ENCODE assay signal across 17 cellular contexts in genomic region chr15:51908312-51908711, GRCh38.
DNase-seq lines count a peak whose midpoint lies in the region; ATAC-seq, FAIRE-seq and TF ChIP-seq lines count a peak whose summit lies in the region.
"Had no signal": no experiment of that assay in that cellular context is flagged by ENCODE, and none has a peak within 500 bp of the region (broad histone marks: within the 10 kb centered on the region; RNA-seq: fewer than 3 reads in every experiment).

No MANE protein-coding gene starts in this region.

- CTCF ChIA-PET in A673 (lab: Charles Lee), result interaction anchor here (0.7 kb wide), 2 partner anchors 83 to 171 kb away, joined by 4 to 7 read pairs; no protein-coding TSS in a partner anchor
- CTCF ChIA-PET in HepG2 (lab: Yijun Ruan, JAX; ENCODE audit: low intra/inter-chr PET ratio, low total read pairs), result no interaction called here

- no peak overlapping the region for H3K4me3 Mint-ChIP-seq in neural progenitor cell
- H3K4me3 Mint-ChIP-seq: CD4-positive, alpha-beta memory T cell; H9; T-helper 1 cell treated with Interleukin-12 subunit alpha and Interleukin-12 subunit beta and Interleukin-4 antibody, amounts not matched to agents 30 μg/mL and 1 μg/mL, for 36 hours had no signal

- WGBS in HepG2 (ENCODE audit: low lambda C conversion rate), result 96% methylated on average over 1 of the region's 1 CpG

- peaks cover 15% of the 10 kb centered on the region for H3K36me3 Mint-ChIP-seq in neural progenitor cell

- H3K4me1 ChIP-seq in A673 (ENCODE audit: insufficient read depth, low read length, poor library complexity, severe bottlenecking) (no peaks in the 10 kb centered on the region), HepG2 (ENCODE audit: insufficient read depth, low read length) (peaks cover 51% of the 10 kb centered on the region), neural progenitor cell (no peaks in the 10 kb centered on the region), SJCRH30 (no peaks in the 10 kb centered on the region)

- no peak for TF ChIP-seq RAD21 in HepG2 (CRISPR knock-in tag; IDR thresholded peaks at IDR 0.05)

- no peak for TF ChIP-seq CTCF in A673 (conservative IDR thresholded peaks at IDR 0.05; ENCODE audit: low read depth, low read length)
- TF ChIP-seq CTCF in bronchial epithelial cell (IDR thresholded peaks at IDR 0.05; ENCODE audit: insufficient read depth, low read length, severe bottlenecking), result no peak
- no peak for TF ChIP-seq CTCF in HepG2 (CRISPR knock-in tag; IDR thresholded peaks at IDR 0.05)
- no peak for TF ChIP-seq CTCF in neural progenitor cell (IDR thresholded peaks at IDR 0.05)

- H3K36me3 ChIP-seq in A673 (ENCODE audit: insufficient read depth, low read length, poor library complexity, severe bottlenecking) (peaks cover 45% of the 10 kb centered on the region), bronchial epithelial cell (ENCODE audit: control insufficient read depth, insufficient read depth, low read length) (peaks cover 15% of the 10 kb centered on the region), HepG2 (replicated peaks in 1 of 2; ENCODE audit: control insufficient read depth in 1 of 2, insufficient read depth in 2 of 2, low read length in 2 of 2) (peaks cover 4 to 12% of the 10 kb centered on the region in 2 experiments; a peak in 3 of 5 replicates), neural progenitor cell (peaks cover 11% of the 10 kb centered on the region), SJCRH30 (peaks cover 22% of the 10 kb centered on the region)
- H3K36me3 ChIP-seq: thyroid gland had no signal

- H3K4me2 ChIP-seq in HepG2 (ENCODE audit: low read depth, low read length), result no peak overlapping the region
- no peak overlapping the region for H3K4me2 ChIP-seq in neural progenitor cell

- intact Hi-C loops in A673 (cut with micrococcal nuclease; ENCODE audit: unreplicated experiment) (loop anchor here (10.0 kb wide), 1 partner anchor 264 kb away; no protein-coding TSS in a partner anchor), HepG2 (cut with micrococcal nuclease; ENCODE audit: unreplicated experiment) (loop anchor here (5.0 kb wide), 2 partner anchors 76 to 126 kb away; no protein-coding TSS in a partner anchor), Right ventricle myocardium superior (cut with DNase I) (no loop called here)

- H3K9me3 Mint-ChIP-seq in neural progenitor cell, result no peaks in the 10 kb centered on the region
- H3K9me3 Mint-ChIP-seq: CD4-positive, alpha-beta memory T cell; H9; T-helper 1 cell treated with Interleukin-12 subunit alpha and Interleukin-12 subunit beta and Interleukin-4 antibody, amounts not matched to agents 30 μg/mL and 1 μg/mL, for 36 hours had no signal

- TF ChIP-seq EP300 in HepG2 (IDR thresholded peaks at IDR 0.05; ENCODE audit: low read depth in 2 of 2, low read length in 2 of 2), result no peak
- TF ChIP-seq EP300 in HepG2 (CRISPR knock-in tag; IDR thresholded peaks at IDR 0.05; ENCODE audit: borderline replicate concordance), result no peak

- POLR2A ChIA-PET in A673 (lab: Charles Lee; ENCODE audit: low non-redundant PET), result no interaction called here
- POLR2A ChIA-PET in HepG2 (lab: Yijun Ruan, JAX), result no interaction called here

- H3K79me2 ChIP-seq in HepG2 (ENCODE audit: insufficient read depth, low read length), result no peaks in the 10 kb centered on the region
- no peaks in the 10 kb centered on the region for H3K79me2 ChIP-seq in neural progenitor cell (ENCODE audit: low read depth)

- DNase-seq in A673 (ENCODE audit: low spot score), result peak; percentile 18
- DNase-seq in LHCN-M2 (ENCODE audit: low read depth), result peak; percentile 40
- peak; percentile 35 for DNase-seq in bronchial epithelial cell (ENCODE audit: low read depth)
- DNase-seq in HepG2 (ENCODE audit: low spot score), result no peak
- DNase-seq in Right ventricle myocardium superior, result no peak
- DNase-seq in neural progenitor cell (ENCODE audit: low spot score), result no peak
- DNase-seq in SJCRH30, result no peak
- DNase-seq in epidermal melanocyte (ENCODE audit: insufficient read length, low spot score), result no peak
- DNase-seq: activated effector memory CD4-positive, alpha-beta T cell treated with anti-CD3 and anti-CD28 coated beads, Interleukin-2, amount 50 U/mL, for 16 hours; body of pancreas; CD4-positive, alpha-beta memory T cell; H9; NCI-H2081; thyroid gland had no signal

- no peak for TF ChIP-seq POLR2A in HepG2 (IDR thresholded peaks at IDR 0.05; ENCODE audit: insufficient read depth in 1 of 2, low read depth in 2 of 2, low read length in 2 of 2)

- in situ Hi-C loops in HepG2 (cut with HindIII; ENCODE audit: extremely low pct_ligation_motif_present, low pct_unique_long_range_greater_than_20kb), result loop anchor here (25.0 kb wide), 1 partner anchor 271 kb away; no protein-coding TSS in a partner anchor

- no peaks in the 10 kb centered on the region for H3F3A ChIP-seq in neural progenitor cell (ENCODE audit: low read depth)

- H3K27ac Mint-ChIP-seq in neural progenitor cell, result no peak overlapping the region
- H3K27ac Mint-ChIP-seq: CD4-positive, alpha-beta memory T cell; H9; T-helper 1 cell treated with Interleukin-12 subunit alpha and Interleukin-12 subunit beta and Interleukin-4 antibody, amounts not matched to agents 30 μg/mL and 1 μg/mL, for 36 hours had no signal

- ATAC-seq in HepG2 (no peak), Right ventricle myocardium superior (ENCODE audit: poor library complexity) (no peak)
- ATAC-seq: activated CD4-positive, CD25-positive, alpha-beta regulatory T cell treated with anti-CD3 and anti-CD28 coated beads, Interleukin-2, amount 50 U/mL, for 24 hours had no signal

- H3K27me3 ChIP-seq in A673 (replicated peaks; ENCODE audit: insufficient read depth, low read depth, low read length, poor library complexity), result no peaks in the 10 kb centered on the region
- H3K27me3 ChIP-seq in bronchial epithelial cell (ENCODE audit: control insufficient read depth, insufficient read depth, low read length), result no peaks in the 10 kb centered on the region
- no peaks in the 10 kb centered on the region for H3K27me3 ChIP-seq in HepG2 (ENCODE audit: control insufficient read depth in 1 of 2, insufficient read depth in 2 of 2, low read length in 2 of 2)
- no peaks in the 10 kb centered on the region for H3K27me3 ChIP-seq in neural progenitor cell
- no peaks in the 10 kb centered on the region for H3K27me3 ChIP-seq in SJCRH30
- H3K27me3 ChIP-seq: body of pancreas, neutrophil, thyroid gland had no signal

- H2AFZ ChIP-seq in HepG2 (ENCODE audit: low read length), result no peak overlapping the region
- H2AFZ ChIP-seq in neural progenitor cell (replicated peaks), result no peak overlapping the region

- H3K27me3 Mint-ChIP-seq in neural progenitor cell (ENCODE audit: insufficient read depth, low read depth), result no peaks in the 10 kb centered on the region
- H3K27me3 Mint-ChIP-seq: CD4-positive, alpha-beta memory T cell had no signal

- no peaks in the 10 kb centered on the region for H3K9me3 ChIP-seq in A673 (ENCODE audit: low read depth, low read length, poor library complexity, severe bottlenecking)
- H3K9me3 ChIP-seq in HepG2 (ENCODE audit: low read length), result no peaks in the 10 kb centered on the region
- H3K9me3 ChIP-seq in neural progenitor cell (ENCODE audit: low read depth), result no peaks in the 10 kb centered on the region
- no peaks in the 10 kb centered on the region for H3K9me3 ChIP-seq in SJCRH30 (replicated peaks)
- H3K9me3 ChIP-seq: body of pancreas, neutrophil, thyroid gland had no signal

- H3K9ac ChIP-seq in HepG2 (ENCODE audit: insufficient read depth, low read depth, low read length) (no peak overlapping the region), neural progenitor cell (no peak overlapping the region)

- FAIRE-seq in bronchial epithelial cell (lab: Jason Lieb, UNC) (no peak), HepG2 (lab: Jason Lieb, UNC) (no peak)

- H3K4me1 Mint-ChIP-seq in neural progenitor cell, result peaks cover 7% of the 10 kb centered on the region

- H3K4me3 ChIP-seq in A673 (ENCODE audit: low read depth, low read length, poor library complexity, severe bottlenecking), result no peak overlapping the region
- H3K4me3 ChIP-seq in bronchial epithelial cell (ENCODE audit: low read depth, low read length), result no peak overlapping the region
- no peak overlapping the region for H3K4me3 ChIP-seq in HepG2 (replicated peaks in 1 of 3; ENCODE audit: insufficient read depth in 1 of 3, low read depth in 2 of 3, low read length in 3 of 3)
- no peak overlapping the region for H3K4me3 ChIP-seq in neural progenitor cell
- no peak overlapping the region for H3K4me3 ChIP-seq in SJCRH30
- H3K4me3 ChIP-seq: body of pancreas, thyroid gland had no signal

- BruUV-seq in A673 (replicated peaks; lab: Mats Ljungman, UMichigan) (no TSS peak), HepG2 (replicated peaks; lab: Mats Ljungman, UMichigan) (no TSS peak)

- H4K20me1 ChIP-seq in HepG2 (ENCODE audit: insufficient read depth, low read length), result no peaks in the 10 kb centered on the region
- H4K20me1 ChIP-seq in neural progenitor cell (ENCODE audit: low read depth), result no peaks in the 10 kb centered on the region

- H3K27ac ChIP-seq in A673 (ENCODE audit: low read depth, low read length, poor library complexity, severe bottlenecking), result no peak overlapping the region
- no peak overlapping the region for H3K27ac ChIP-seq in HepG2 (ENCODE audit: extremely low read length, insufficient read depth, low read length)
- H3K27ac ChIP-seq in neural progenitor cell, result no peak overlapping the region
- H3K27ac ChIP-seq in SJCRH30, result no peak overlapping the region
- H3K27ac ChIP-seq: neutrophil had no signal

TF ChIP-seq in HepG2, 621 proteins besides CTCF, POLR2A, EP300 and RAD21 (continues in another document):
- TF ChIP-seq RNF2 (conservative IDR thresholded peaks at IDR 0.05; ENCODE audit: low read depth) (no peak), CREBL2 (CRISPR knock-in tag; IDR thresholded peaks at IDR 0.05; ENCODE audit: borderline replicate concordance) (no peak), SPEN (CRISPR knock-in tag; IDR thresholded peaks at IDR 0.05; ENCODE audit: low read depth) (no peak), AHR (CRISPR knock-in tag; IDR thresholded peaks at IDR 0.05) (no peak), FOXM1 (CRISPR knock-in tag; IDR thresholded peaks at IDR 0.05) (no peak), ZNF562 (CRISPR knock-in tag; IDR thresholded peaks at IDR 0.05; ENCODE audit: borderline replicate concordance) (no peak), ISL2 (CRISPR knock-in tag; IDR thresholded peaks at IDR 0.05) (no peak), MIER3 (CRISPR knock-in tag; IDR thresholded peaks at IDR 0.05; ENCODE audit: borderline replicate concordance) (no peak)

Comparison
In these comparisons a context has a peak if more than half of its experiments do, and no peak if none do; other contexts are left out.
1. DNase-seq: peak in A673 (single experiment), LHCN-M2 (single experiment) and bronchial epithelial cell (single experiment); none in HepG2 (single experiment), Right ventricle myocardium superior (single experiment), neural progenitor cell (single experiment), SJCRH30 (0 of 2) and epidermal melanocyte (single experiment).